ENCODE assay signal across 10 cellular contexts in genomic region chr5:318341-318897, GRCh38. TPM values are rescaled to one million over a fixed set of nuclear protein-coding genes. Genes with fewer than 3 reads are reported as not detected.
DNase-seq lines count a peak whose midpoint lies in the region; ATAC-seq and TF ChIP-seq lines count a peak whose summit lies in the region.
"Had no signal": no experiment of that assay in that cellular context is flagged by ENCODE, and none has a peak within 500 bp of the region (broad histone marks: within the 10 kb centered on the region; RNA-seq: fewer than 3 reads in every experiment).

No MANE protein-coding gene starts in this region.

- peak overlapping the region; percentile 55 for H3K27ac ChIP-seq in GM23248
- H3K27ac ChIP-seq in RWPE1: 0 out of 2 replicates have a peak overlapping the region, but pooled peaks have one; percentile 15
- H3K27ac ChIP-seq: VCaP had no signal

- H3K27me3 ChIP-seq in GM23248 (replicated peaks; ENCODE audit: insufficient read depth): no peaks in the 10 kb centered on the region

- H3K9me3 ChIP-seq in GM23248 (ENCODE audit: low read depth): no peaks in the 10 kb centered on the region

- peak; percentile 60 for DNase-seq in AG20443 (ENCODE audit: low spot score)
- peak; percentile 84 for DNase-seq in GM23248
- no peak for DNase-seq in RWPE1 (ENCODE audit: low spot score)
- DNase-seq in hepatic stellate cell (ENCODE audit: low spot score): peak; percentile 84
- DNase-seq in HPDE6-E6E7 (ENCODE audit: extremely low spot score): no peak
- DNase-seq in stimulated activated naive CD4-positive, alpha-beta T cell (lab: John Stamatoyannopoulos, UW): no peak
- no peak for DNase-seq in NCI-H524 (lab: John Stamatoyannopoulos, UW)
- DNase-seq: NCI-H2029 had no signal

- peaks cover 26% of the 10 kb centered on the region for H3K79me2 ChIP-seq in GM23248 (ENCODE audit: insufficient read depth)

- peaks cover 5% of the 10 kb centered on the region; the same call in 1 of the 2 replicates for H3K36me3 ChIP-seq in GM23248 (ENCODE audit: low read depth)

- H2AFZ ChIP-seq in GM23248: no peak overlapping the region

- POLR2A ChIA-PET in RWPE1 (lab: Yijun Ruan, JAX; ENCODE audit: low non-redundant PET): interaction anchor here (0.7 kb wide), 1 partner anchor 120 kb away, joined by 3 read pairs; no protein-coding TSS in a partner anchor

- no peak for ATAC-seq in GM21526 (IDR thresholded peaks at IDR 0.05; ENCODE audit: low FRiP score, unreplicated experiment)

- 0 out of 2 replicates have a peak, but pooled peaks cover 4% of the 10 kb centered on the region for H3F3A ChIP-seq in GM23248 (ENCODE audit: insufficient read depth)

- no peaks in the 10 kb centered on the region for H3K9me2 ChIP-seq in GM23248 (ENCODE audit: insufficient read depth)

- WGBS in GM23248 (ENCODE audit: low coverage in 1 of 2, low lambda C conversion rate in 2 of 2, missing lambda C conversion rate in 2 of 2), 2 experiments: 34 to 37% methylated on average over 15 of the region's 15 CpGs

- H3K4me3 ChIP-seq in GM23248: no peak overlapping the region

- no peaks in the 10 kb centered on the region for H4K20me1 ChIP-seq in GM23248 (ENCODE audit: insufficient read depth)

- in situ Hi-C loops in GM23248 (cut with MboI): loop anchor here (10.0 kb wide), 1 partner anchor 116 kb away; no protein-coding TSS in a partner anchor

- H3K9ac ChIP-seq in GM23248: peak overlapping the region; percentile 49

- no peak for TF ChIP-seq CTCF in RWPE1 (conservative IDR thresholded peaks at IDR 0.05; ENCODE audit: low read depth)

- H3K4me1 ChIP-seq in GM23248 (ENCODE audit: insufficient read depth): peaks cover 14% of the 10 kb centered on the region

- CTCF ChIA-PET in RWPE1 (lab: Yijun Ruan, JAX): interaction anchor here (0.7 kb wide), 1 partner anchor 20 kb away, joined by 4 read pairs; no protein-coding TSS in a partner anchor

- H3K4me2 ChIP-seq in GM23248 (ENCODE audit: unreplicated experiment): peak overlapping the region; percentile 24

RNA-seq across cellular contexts. Expression of gene AHRR, which starts 3.1 kb away (rescaled TPM):
- total RNA-seq in GM23248 (2014; rRNA removed; shearing (Covaris generic)): 33.7 and 40.0 TPM in 2 replicates
- polyA plus RNA-seq in GM23248 (2016; fragmentation: Nextera tagmentation; extraction: Ambion mirVana): 11.9 and 13.2 TPM in 2 replicates

RNA-seq across cellular contexts. Expression of gene PDCD6, which starts 47.0 kb away (rescaled TPM):
- total RNA-seq in GM23248 (2014; rRNA removed; shearing (Covaris generic)): 117 and 131 TPM in 2 replicates
- polyA plus RNA-seq in GM23248 (2016; fragmentation: Nextera tagmentation; extraction: Ambion mirVana): 199 and 200 TPM in 2 replicates

Comparison
In these comparisons a context has a peak if more than half of its experiments do, and no peak if none do; other contexts are left out.
1. DNase-seq: peak in AG20443 (single experiment), GM23248 (single experiment) and hepatic stellate cell (single experiment); none in RWPE1 (single experiment), HPDE6-E6E7 (single experiment), stimulated activated naive CD4-positive, alpha-beta T cell (0 of 6) and NCI-H524 (0 of 2).